8 cellular contexts compared by ENCODE assay signal in genomic region chr21:36135391-36136094, GRCh38. TPM values are rescaled to one million over a fixed set of nuclear protein-coding genes. Genes with fewer than 3 reads are reported as not detected.
A peak's percentile ranks its signal among the peaks of the same experiment; 100 is the strongest.
DNase-seq lines count a peak whose midpoint lies in the region; ATAC-seq and TF ChIP-seq lines count a peak whose summit lies in the region.

No MANE protein-coding gene starts in this region.

- no CpG with 5 or more reads among the region's 60 CpGs for WGBS in mesendoderm (ENCODE audit: extremely low coverage, insufficient coverage, low lambda C conversion rate)

- no peak for TF ChIP-seq CTCF in CD14-positive monocyte (IDR thresholded peaks at IDR 0.05)

- no peak overlapping the region for H2BK5ac ChIP-seq in mesendoderm (ENCODE audit: low read length)

- H3K9me3 Mint-ChIP-seq in CD14-positive monocyte = no peaks in the 10 kb centered on the region
- no peaks in the 10 kb centered on the region for H3K9me3 Mint-ChIP-seq in stimulated activated effector memory CD8-positive, alpha-beta T cell treated with anti-CD3 and anti-CD28 coated beads, Interleukin-12 subunit alpha, Interleukin-12 subunit beta, amount 100 ng/mL, for 72 hours

- H3K4me3 ChIP-seq in mesendoderm (ENCODE audit: low read length) = peak overlapping the region; percentile 42

- H3K27ac ChIP-seq in mesendoderm (ENCODE audit: low read depth, low read length) = no peak overlapping the region

- intact Hi-C loops in CD14-positive monocyte (cut with micrococcal nuclease) = no loop called here

- H3K23ac ChIP-seq in mesendoderm (ENCODE audit: low read length) = no peak overlapping the region

- no peak overlapping the region for H2AK5ac ChIP-seq in mesendoderm (ENCODE audit: low read length)

- no peaks in the 10 kb centered on the region for H3K79me1 ChIP-seq in mesendoderm (ENCODE audit: low read length)

- H3K4me2 ChIP-seq in mesendoderm (ENCODE audit: low read length) = peak overlapping the region; percentile 80

- peak overlapping the region; percentile 59 for H3K9ac ChIP-seq in mesendoderm (ENCODE audit: low read length)

- no peaks in the 10 kb centered on the region for H3K79me2 ChIP-seq in mesendoderm (ENCODE audit: control insufficient read depth, insufficient read depth, low read length)

- ATAC-seq in HG02759 (IDR thresholded peaks at IDR 0.05; ENCODE audit: unreplicated experiment) (peak; percentile 69), GM18867 (IDR thresholded peaks at IDR 0.05; ENCODE audit: unreplicated experiment) (no peak)
- peak; percentile 88 for ATAC-seq in stimulated activated effector memory CD8-positive, alpha-beta T cell treated with anti-CD3 and anti-CD28 coated beads, Interleukin-12 subunit alpha, Interleukin-12 subunit beta, amount 100 ng/mL, for 72 hours

- H4K8ac ChIP-seq in mesendoderm (ENCODE audit: low read depth, low read length) = no peak overlapping the region

- H3K27me3 Mint-ChIP-seq in CD14-positive monocyte (ENCODE audit: low read depth in 3 of 3) = peaks cover 7 to 9% (median 9%) of the 10 kb centered on the region in 3 donors

- H3K4me1 Mint-ChIP-seq in CD14-positive monocyte = peaks cover 28% of the 10 kb centered on the region
- peaks cover 23% of the 10 kb centered on the region for H3K4me1 Mint-ChIP-seq in stimulated activated effector memory CD8-positive, alpha-beta T cell treated with anti-CD3 and anti-CD28 coated beads, Interleukin-12 subunit alpha, Interleukin-12 subunit beta, amount 100 ng/mL, for 72 hours

- DNase-seq in CD14-positive monocyte (ENCODE audit: low spot score) = peak; percentile 55
- DNase-seq in NOMO-1 treated with DMSO at 0.1 percent for 48 hours (lab: John Stamatoyannopoulos, UW; ENCODE audit: unreplicated experiment) = peak; percentile 80
- DNase-seq in activated T-cell treated with anti-CD3 and anti-CD28 coated beads for 4 hours = peak; percentile 27
- peak; percentile 88 for DNase-seq in epidermal melanocyte (ENCODE audit: insufficient read length, low spot score)
- DNase-seq in mesendoderm = peak; percentile 81
- DNase-seq in stimulated activated effector memory CD8-positive, alpha-beta T cell treated with anti-CD3 and anti-CD28 coated beads, Interleukin-12 subunit alpha, Interleukin-12 subunit beta, amount 100 ng/mL, for 72 hours (ENCODE audit: low spot score in 2 of 2) = peak in 1 of 2 donors; percentile 82

- H2BK120ac ChIP-seq in mesendoderm (ENCODE audit: low read depth, low read length) = no peak overlapping the region

- peak overlapping the region; percentile 38 to 82 (median 67) for H3K27ac Mint-ChIP-seq in CD14-positive monocyte
- peak overlapping the region; percentile 84 for H3K27ac Mint-ChIP-seq in stimulated activated effector memory CD8-positive, alpha-beta T cell treated with anti-CD3 and anti-CD28 coated beads, Interleukin-12 subunit alpha, Interleukin-12 subunit beta, amount 100 ng/mL, for 72 hours

- peaks cover 9% of the 10 kb centered on the region for H3K27me3 ChIP-seq in mesendoderm (ENCODE audit: insufficient read depth, low read length, poor library complexity)

- H3K18ac ChIP-seq in mesendoderm (ENCODE audit: low read length) = no peak overlapping the region

- H3K36me3 Mint-ChIP-seq in CD14-positive monocyte = peaks cover 0 to 2% of the 10 kb centered on the region in 2 donors
- H3K36me3 Mint-ChIP-seq in stimulated activated effector memory CD8-positive, alpha-beta T cell treated with anti-CD3 and anti-CD28 coated beads, Interleukin-12 subunit alpha, Interleukin-12 subunit beta, amount 100 ng/mL, for 72 hours = peaks cover 17% of the 10 kb centered on the region

- peak overlapping the region; percentile 89 to 93 for H3K4me3 Mint-ChIP-seq in CD14-positive monocyte
- peak overlapping the region; percentile 89 for H3K4me3 Mint-ChIP-seq in stimulated activated effector memory CD8-positive, alpha-beta T cell treated with anti-CD3 and anti-CD28 coated beads, Interleukin-12 subunit alpha, Interleukin-12 subunit beta, amount 100 ng/mL, for 72 hours

- peak overlapping the region; percentile 73 for H3K56ac ChIP-seq in mesendoderm (ENCODE audit: low read length)

- H4K5ac ChIP-seq in mesendoderm (ENCODE audit: low read length) = no peak overlapping the region

- H3K36me3 ChIP-seq in mesendoderm (ENCODE audit: control insufficient read depth, insufficient read depth, low read length) = no peaks in the 10 kb centered on the region

- no peaks in the 10 kb centered on the region for H3K4me1 ChIP-seq in mesendoderm (ENCODE audit: control insufficient read depth, low read depth, low read length)

- no peak overlapping the region for H2BK15ac ChIP-seq in mesendoderm (replicated peaks; ENCODE audit: low read depth)

- H3K4ac ChIP-seq in mesendoderm (ENCODE audit: low read depth, low read length) = no peak overlapping the region

RNA-seq across cellular contexts. Expression of gene CBR3, which starts 0.7 kb away (rescaled TPM):
- polyA plus RNA-seq in CD14-positive monocyte = under 1 TPM; 0.32 to 0.40 TPM
- 5.7 TPM for polyA plus RNA-seq in mesendoderm (2013, experiment 1 of 2)
- 6.2 TPM for polyA plus RNA-seq in mesendoderm (2013, experiment 2 of 2)

RNA-seq across cellular contexts. Expression of gene DOP1B, which starts 21.1 kb away (rescaled TPM):
- 10 to 100 TPM in 1 of 2 donors, 1 to 10 TPM in 1; 6.0 to 11.0 TPM for polyA plus RNA-seq in CD14-positive monocyte
- polyA plus RNA-seq in mesendoderm (2013, experiment 1 of 2) = 1.9 TPM
- polyA plus RNA-seq in mesendoderm (2013, experiment 2 of 2) = 2.1 TPM
